Comparison of ENCODE assay signal across 9 cellular contexts in genomic region chr6:153368131-153368530, GRCh38.
"Had no signal": no experiment of that assay in that cellular context is flagged by ENCODE, and none has a peak within 500 bp of the region (broad histone marks: within the 10 kb centered on the region; RNA-seq: fewer than 3 reads in every experiment).

No MANE protein-coding gene starts in this region.

- ATAC-seq: HepG2 had no signal

- DNase-seq: GM23248, H9, HCEC 1CT, KBM-7 had no signal

- FAIRE-seq: H1, H54, HepG2 had no signal

- H3K4me3 ChIP-seq: GM23248 had no signal

- H3K27ac ChIP-seq: GM23248, HL-60, KMS-11 had no signal
